Comparison of ENCODE assay signal across 10 cellular contexts in genomic region chr17:7407483-7408231, GRCh38. TPM values are rescaled to one million over a fixed set of nuclear protein-coding genes. Genes with fewer than 3 reads are reported as not detected.
DNase-seq lines count a peak whose midpoint lies in the region; ATAC-seq and TF ChIP-seq lines count a peak whose summit lies in the region.
"Had no signal": no experiment of that assay in that cellular context is flagged by ENCODE, and none has a peak within 500 bp of the region (broad histone marks: within the 10 kb centered on the region; RNA-seq: fewer than 3 reads in every experiment).

Gene NLGN2, plus strand, starts transcription at chr17:7407845. Its CDS starts 411 bp downstream, at chr17:7408256.

- H3K9ac ChIP-seq in colonic mucosa (ENCODE audit: low read depth in 2 of 2, low read length in 2 of 2): no peak within 1 kb of the TSS
- H3K9ac ChIP-seq in neural progenitor cell: no peak within 1 kb of the TSS

- intact Hi-C loops in colonic mucosa (cut with DNase I): no loop called here

- H3K27ac Mint-ChIP-seq in HFFc6 (no peak within 1 kb of the TSS), neural progenitor cell (no peak within 1 kb of the TSS)

- H3K4me1 Mint-ChIP-seq in HFFc6 (ENCODE audit: low read depth) (peaks cover 23% of the 10 kb centered on the region), neural progenitor cell (peaks cover 41% of the 10 kb centered on the region)

- peaks cover 17% of the 10 kb centered on the region for H3K36me3 Mint-ChIP-seq in HFFc6 (ENCODE audit: low read depth)
- H3K36me3 Mint-ChIP-seq in neural progenitor cell: peaks cover 21% of the 10 kb centered on the region

- H3K4me3 ChIP-seq in AG10803 (ENCODE audit: low read length): peak within 1 kb of the TSS; percentile 12; the same call in 1 of the 2 replicates
- H3K4me3 ChIP-seq in colonic mucosa: peak within 1 kb of the TSS; percentile 5
- H3K4me3 ChIP-seq in neural progenitor cell: peak within 1 kb of the TSS; percentile 97

- H3K27me3 ChIP-seq in colonic mucosa (peaks cover 8% of the 10 kb centered on the region), neural progenitor cell (no peaks in the 10 kb centered on the region)

- H3K4me3 Mint-ChIP-seq in HFFc6: no peak within 1 kb of the TSS; the same call in 1 of the 2 replicates
- peak within 1 kb of the TSS; percentile 79 for H3K4me3 Mint-ChIP-seq in neural progenitor cell

- ATAC-seq in HG03469 (IDR thresholded peaks at IDR 0.05; ENCODE audit: unreplicated experiment): no peak

- H3K9me3 ChIP-seq in colonic mucosa (no peaks in the 10 kb centered on the region), neural progenitor cell (ENCODE audit: low read depth) (no peaks in the 10 kb centered on the region)

- H3K9me3 Mint-ChIP-seq in HFFc6 (no peaks in the 10 kb centered on the region), neural progenitor cell (no peaks in the 10 kb centered on the region)

- H3K27me3 Mint-ChIP-seq in HFFc6 (ENCODE audit: insufficient read depth) (peaks cover 2% of the 10 kb centered on the region), neural progenitor cell (ENCODE audit: insufficient read depth, low read depth) (peaks cover 13% of the 10 kb centered on the region)

- peaks cover 37% of the 10 kb centered on the region for H3K79me2 ChIP-seq in neural progenitor cell (ENCODE audit: low read depth)

- H3K4me2 ChIP-seq in neural progenitor cell: peak within 1 kb of the TSS; percentile 100

- H3K4me1 ChIP-seq in colonic mucosa (peaks cover 4% of the 10 kb centered on the region), neural progenitor cell (peaks cover 21% of the 10 kb centered on the region)

- no peak within 1 kb of the TSS for H3K27ac ChIP-seq in colonic mucosa
- H3K27ac ChIP-seq in neural progenitor cell: no peak within 1 kb of the TSS

- H2AFZ ChIP-seq in neural progenitor cell (replicated peaks): no peak within 1 kb of the TSS

- H3K36me3 ChIP-seq in colonic mucosa (no peaks in the 10 kb centered on the region), neural progenitor cell (peaks cover 5% of the 10 kb centered on the region)

- DNase-seq in AG10803 (ENCODE audit: low read depth) (no peak), HFFc6 (no peak), colonic mucosa (no peak), neural progenitor cell (ENCODE audit: low spot score) (no peak), ecto neural progenitor cell (ENCODE audit: low spot score) (no peak), NCI-H1092 (lab: John Stamatoyannopoulos, UW) (no peak)
- no peak for DNase-seq in stimulated activated CD4-positive, alpha-beta T cell treated with anti-CD3 and anti-CD28 coated beads, Interleukin-1b, Interleukin-23, amount 100 ng/mL, for 48 hours
- DNase-seq: activated CD4-positive, CD25-positive, alpha-beta regulatory T cell treated with anti-CD3 and anti-CD28 coated beads, Interleukin-2, amount 50 U/mL, for 72 hours; NCI-H526 treated with DMSO at 0.1 percent for 48 hours had no signal

- H3F3A ChIP-seq in neural progenitor cell (ENCODE audit: low read depth): peaks cover 36% of the 10 kb centered on the region

- H4K20me1 ChIP-seq in neural progenitor cell (ENCODE audit: low read depth): peaks cover 57% of the 10 kb centered on the region

- no peak for TF ChIP-seq CTCF in AG10803 (conservative IDR thresholded peaks at IDR 0.05; ENCODE audit: low read length)
- no peak for TF ChIP-seq CTCF in HFFc6 (IDR thresholded peaks at IDR 0.05)
- TF ChIP-seq CTCF in colonic mucosa (IDR thresholded peaks at IDR 0.05): no peak
- TF ChIP-seq CTCF in neural progenitor cell (IDR thresholded peaks at IDR 0.05): no peak

RNA-seq across cellular contexts. Expression of gene NLGN2, which starts in this region (rescaled TPM):
- total RNA-seq in HFFc6 (2021; fragmentation: NEBNext Ultra II Directional; extraction: Animal tissue kit (Norgen Biotek cat#: 25700)): 10 to 100 TPM; 41.3 to 57.3 (median 46.2) TPM
- total RNA-seq in colonic mucosa (1 to 10 TPM; 2.5 to 5.0 TPM), neural progenitor cell (ENCODE audit: low replicate concordance) (13.9 and 36.5 TPM in 2 replicates)

Comparison
In these comparisons a context has a peak if more than half of its experiments do, and no peak if none do; other contexts are left out.
1. H3K4me3 ChIP-seq: peak in every context shown above with its lines; median percentile 97 in neural progenitor cell; 12 in AG10803; 5 in colonic mucosa.